ENCODE assay signal across 20 cellular contexts in the genomic region with DNA sequence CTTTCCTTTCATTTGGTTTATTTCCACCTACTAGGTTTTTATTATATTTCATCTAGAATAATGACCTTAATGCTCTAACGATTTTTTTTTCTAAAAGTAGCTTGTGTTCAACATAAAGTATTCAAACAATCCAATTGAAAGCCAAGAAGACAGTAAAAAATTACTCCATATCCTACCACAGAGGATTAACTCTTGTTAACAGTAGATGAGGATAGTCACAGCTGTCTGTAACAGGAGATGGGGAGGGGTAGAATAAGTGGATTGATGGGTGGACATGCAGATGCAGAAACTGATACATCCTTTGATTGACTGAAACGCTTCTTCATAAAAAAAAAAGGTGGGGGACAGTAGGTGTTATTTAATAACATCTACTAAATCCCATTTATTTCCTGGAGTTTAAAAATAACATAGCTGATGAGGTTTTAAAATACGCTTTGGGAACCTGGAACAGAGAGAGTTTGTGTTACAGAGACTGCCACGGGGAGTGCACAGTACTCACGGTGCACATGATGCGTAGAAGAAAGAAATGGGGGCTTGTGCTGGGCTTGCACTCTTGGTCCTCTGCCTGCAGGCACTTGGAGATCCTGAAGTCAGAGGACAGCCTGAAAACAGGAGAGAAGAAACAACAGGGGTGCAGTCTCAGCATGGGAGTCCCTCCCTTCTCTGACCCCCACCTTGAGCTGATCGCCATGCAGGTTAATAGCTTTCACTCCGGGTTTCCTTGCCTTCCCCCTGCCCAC.
DNase-seq lines count a peak whose midpoint lies in the region; ATAC-seq and TF ChIP-seq lines count a peak whose summit lies in the region.
"Had no signal": no experiment of that assay in that cellular context is flagged by ENCODE, and none has a peak within 500 bp of the region (broad histone marks: within the 10 kb centered on the region; RNA-seq: fewer than 3 reads in every experiment).

No MANE protein-coding gene starts in this region.

- H3K4me1 Mint-ChIP-seq in nephron progenitor cell: peaks cover 31% of the 10 kb centered on the region
- no peaks in the 10 kb centered on the region for H3K4me1 Mint-ChIP-seq in activated naive CD4-positive, alpha-beta T cell treated with anti-CD3 and anti-CD28 coated beads, Interleukin-2, amount 10 ng/mL, durations not matched to agents 7 days and 5 days

- intact Hi-C loops in left ventricle myocardium inferior (cut with micrococcal nuclease) (no loop called here), left cardiac atrium (cut with DNase I) (no loop called here), ascending aorta (cut with DNase I) (no loop called here), thyroid gland (cut with DNase I) (no loop called here)

- no peak for TF ChIP-seq POLR2A in thyroid gland (IDR thresholded peaks at IDR 0.05)

- H3K9me3 Mint-ChIP-seq in nephron progenitor cell: no peaks in the 10 kb centered on the region
- H3K9me3 Mint-ChIP-seq in activated naive CD4-positive, alpha-beta T cell treated with anti-CD3 and anti-CD28 coated beads, Interleukin-2, amount 10 ng/mL, durations not matched to agents 7 days and 5 days: no peaks in the 10 kb centered on the region
- H3K9me3 Mint-ChIP-seq: CD4-positive, alpha-beta T cell had no signal

- peak overlapping the region; percentile 27 for H3K27ac ChIP-seq in left ventricle myocardium inferior (replicated peaks)
- peak overlapping the region; percentile 34 to 49 for H3K27ac ChIP-seq in ascending aorta
- no peak overlapping the region for H3K27ac ChIP-seq in thyroid gland
- H3K27ac ChIP-seq: 22Rv1, A549, C4-2B, HL-60 had no signal

- CTCF ChIA-PET in activated naive CD4-positive, alpha-beta T cell treated with anti-CD3 and anti-CD28 coated beads, Interleukin-2, amount 10 ng/mL, durations not matched to agents 7 days and 5 days (lab: Charles Lee): no interaction called here

- no peak for ATAC-seq in left cardiac atrium
- ATAC-seq in HG03457 (IDR thresholded peaks at IDR 0.05; ENCODE audit: unreplicated experiment): no peak
- ATAC-seq: A549 had no signal

- 51 to 64% methylated on average over 8 of the region's 8 CpGs for WGBS in thyroid gland, 2 donors

- H3K36me3 Mint-ChIP-seq in nephron progenitor cell (ENCODE audit: low read depth): no peaks in the 10 kb centered on the region
- H3K36me3 Mint-ChIP-seq in activated naive CD4-positive, alpha-beta T cell treated with anti-CD3 and anti-CD28 coated beads, Interleukin-2, amount 10 ng/mL, durations not matched to agents 7 days and 5 days: no peaks in the 10 kb centered on the region

- H3K36me3 ChIP-seq in left ventricle myocardium inferior (no peaks in the 10 kb centered on the region), ascending aorta (no peaks in the 10 kb centered on the region), thyroid gland (no peaks in the 10 kb centered on the region)

- no peak overlapping the region for H3K4me3 ChIP-seq in left ventricle myocardium inferior
- no peak overlapping the region for H3K4me3 ChIP-seq in ascending aorta
- H3K4me3 ChIP-seq in thyroid gland (replicated peaks in 1 of 3): no peak overlapping the region
- H3K4me3 ChIP-seq: A549 had no signal

- no peak overlapping the region for H3K4me3 Mint-ChIP-seq in nephron progenitor cell
- no peak overlapping the region for H3K4me3 Mint-ChIP-seq in activated naive CD4-positive, alpha-beta T cell treated with anti-CD3 and anti-CD28 coated beads, Interleukin-2, amount 10 ng/mL, durations not matched to agents 7 days and 5 days
- H3K4me3 Mint-ChIP-seq: CD4-positive, alpha-beta T cell had no signal

- peak overlapping the region; percentile 1 for H3K27ac Mint-ChIP-seq in nephron progenitor cell
- no peak overlapping the region for H3K27ac Mint-ChIP-seq in activated naive CD4-positive, alpha-beta T cell treated with anti-CD3 and anti-CD28 coated beads, Interleukin-2, amount 10 ng/mL, durations not matched to agents 7 days and 5 days
- H3K27ac Mint-ChIP-seq: CD4-positive, alpha-beta T cell had no signal

- peaks cover 4% of the 10 kb centered on the region for H3K27me3 Mint-ChIP-seq in nephron progenitor cell (ENCODE audit: low read depth, poor library complexity)
- peaks cover 3% of the 10 kb centered on the region for H3K27me3 Mint-ChIP-seq in activated naive CD4-positive, alpha-beta T cell treated with anti-CD3 and anti-CD28 coated beads, Interleukin-2, amount 10 ng/mL, durations not matched to agents 7 days and 5 days

- no peak for DNase-seq in left ventricle myocardium inferior
- DNase-seq in left cardiac atrium: no peak
- no peak for DNase-seq in ascending aorta (ENCODE audit: low spot score in 2 of 2)
- no peak for DNase-seq in nephron progenitor cell
- peak; percentile 57 to 64 for DNase-seq in thyroid gland
- no peak for DNase-seq in activated naive CD4-positive, alpha-beta T cell treated with anti-CD3 and anti-CD28 coated beads, Interleukin-2, amount 10 ng/mL, durations not matched to agents 7 days and 5 days
- DNase-seq in UCSD-AML1 (lab: John Stamatoyannopoulos, UW; ENCODE audit: unreplicated experiment): no peak
- DNase-seq: AML-193; Caco-2; CD4-positive, alpha-beta T cell; DMS153; DMS79; GDM1; HCEC 1CT; IMR-90 had no signal

- TF ChIP-seq CTCF in left ventricle myocardium inferior (IDR thresholded peaks at IDR 0.05; ENCODE audit: borderline replicate concordance): no peak
- TF ChIP-seq CTCF in ascending aorta (IDR thresholded peaks at IDR 0.05): no peak
- TF ChIP-seq CTCF in nephron progenitor cell (IDR thresholded peaks at IDR 0.05): no peak
- TF ChIP-seq CTCF in thyroid gland (IDR thresholded peaks at IDR 0.05): no peak

- H3K27me3 ChIP-seq in left ventricle myocardium inferior (ENCODE audit: low read depth): no peaks in the 10 kb centered on the region
- H3K27me3 ChIP-seq in ascending aorta: no peaks in the 10 kb centered on the region
- no peaks in the 10 kb centered on the region for H3K27me3 ChIP-seq in thyroid gland

- H3K4me1 ChIP-seq in left ventricle myocardium inferior (peaks cover 19% of the 10 kb centered on the region), ascending aorta (peaks cover 0 to 28% of the 10 kb centered on the region in 2 donors), thyroid gland (peaks cover 8 to 18% of the 10 kb centered on the region in 2 donors)

- H3K9me3 ChIP-seq in left ventricle myocardium inferior (replicated peaks) (no peaks in the 10 kb centered on the region), ascending aorta (no peaks in the 10 kb centered on the region), thyroid gland (no peaks in the 10 kb centered on the region)
- H3K9me3 ChIP-seq: A549, Caco-2 had no signal

Comparison
In these comparisons a context has a peak if more than half of its experiments do, and no peak if none do; other contexts are left out.
1. DNase-seq: peak in thyroid gland (2 of 2); none in left ventricle myocardium inferior (single experiment), left cardiac atrium (single experiment), ascending aorta (0 of 2), nephron progenitor cell (single experiment), activated naive CD4-positive, alpha-beta T cell treated with anti-CD3 and anti-CD28 coated beads, Interleukin-2, amount 10 ng/mL, durations not matched to agents 7 days and 5 days (single experiment) and UCSD-AML1 (single experiment).
2. H3K27ac ChIP-seq: peak in left ventricle myocardium inferior (single experiment) and ascending aorta (2 of 2); none in thyroid gland (0 of 3).